ENCODE assay signal across 18 cellular contexts in the genomic region with DNA sequence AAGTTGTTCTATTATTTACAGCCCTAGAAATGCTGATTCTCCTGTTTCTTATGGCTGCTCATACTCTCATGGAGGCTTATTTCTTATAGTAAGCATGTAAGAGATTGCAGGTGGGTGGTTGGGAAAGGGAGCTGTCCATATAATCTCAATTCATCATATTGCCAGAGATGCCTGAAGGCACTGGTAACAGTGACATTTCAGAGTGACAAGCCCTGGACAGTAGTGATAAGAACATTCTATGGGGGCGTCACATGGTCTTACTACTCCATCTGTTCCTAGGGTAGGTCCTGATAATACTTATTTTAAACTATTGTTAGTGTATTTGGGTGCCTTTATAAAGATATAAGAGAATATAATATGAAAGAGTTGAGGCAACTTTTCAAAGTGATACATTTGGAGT.
A peak's percentile ranks its signal among the peaks of the same experiment; 100 is the strongest.
DNase-seq lines count a peak whose midpoint lies in the region; ATAC-seq and TF ChIP-seq lines count a peak whose summit lies in the region.
"Had no signal": no experiment of that assay in that cellular context is flagged by ENCODE, and none has a peak within 500 bp of the region (broad histone marks: within the 10 kb centered on the region; RNA-seq: fewer than 3 reads in every experiment).

No MANE protein-coding gene starts in this region.

- TF ChIP-seq CTCF in transverse colon (IDR thresholded peaks at IDR 0.05): no peak

- H3K27me3 ChIP-seq in transverse colon: no peaks in the 10 kb centered on the region
- H3K27me3 ChIP-seq: Peyer's patch, SJSA1 had no signal

- H3K27ac Mint-ChIP-seq in T-cell: peak overlapping the region; percentile 4 to 35
- H3K27ac Mint-ChIP-seq in activated naive CD4-positive, alpha-beta T cell treated with anti-CD3 and anti-CD28 coated beads for 36 hours: no peak overlapping the region
- H3K27ac Mint-ChIP-seq: IgD-negative memory B cell had no signal

- no peaks in the 10 kb centered on the region for H3K27me3 Mint-ChIP-seq in T-cell
- no peaks in the 10 kb centered on the region for H3K27me3 Mint-ChIP-seq in activated naive CD4-positive, alpha-beta T cell treated with anti-CD3 and anti-CD28 coated beads for 36 hours (ENCODE audit: low read depth)
- H3K27me3 Mint-ChIP-seq: IgD-negative memory B cell had no signal

- peaks cover 0 to 7% (median 0%) of the 10 kb centered on the region in 3 donors for H3K9me3 Mint-ChIP-seq in T-cell
- H3K9me3 Mint-ChIP-seq in activated naive CD4-positive, alpha-beta T cell treated with anti-CD3 and anti-CD28 coated beads for 36 hours: no peaks in the 10 kb centered on the region
- H3K9me3 Mint-ChIP-seq: IgD-negative memory B cell had no signal

- in situ Hi-C loops in transverse colon (cut with MboI; ENCODE audit: low pct_ligation_motif_present in 1 of 4, low pct_unique_long_range_greater_than_20kb in 1 of 4, low sequenced_read_pairs in 3 of 4): no loop called here

- no peaks in the 10 kb centered on the region for H3K36me3 ChIP-seq in transverse colon
- H3K36me3 ChIP-seq: Peyer's patch, SJSA1 had no signal

- no peak overlapping the region for H3K4me3 Mint-ChIP-seq in T-cell
- H3K4me3 Mint-ChIP-seq in activated naive CD4-positive, alpha-beta T cell treated with anti-CD3 and anti-CD28 coated beads for 36 hours: no peak overlapping the region
- H3K4me3 Mint-ChIP-seq: IgD-negative memory B cell had no signal

- WGBS in transverse colon (ENCODE audit: low coverage in 1 of 2), 2 donors: 0 to 82% methylated on average over 1 of the region's 1 CpG

- no peak for TF ChIP-seq EP300 in transverse colon (IDR thresholded peaks at IDR 0.05; ENCODE audit: low read depth)

- intact Hi-C loops in transverse colon (cut with DNase I; ENCODE audit: low total_unique reads): no loop called here
- intact Hi-C loops in activated naive CD4-positive, alpha-beta T cell treated with anti-CD3 and anti-CD28 coated beads for 36 hours (cut with micrococcal nuclease): no loop called here

- H3K9me3 ChIP-seq in transverse colon: no peaks in the 10 kb centered on the region
- H3K9me3 ChIP-seq: Peyer's patch, SJSA1 had no signal

- CTCF ChIA-PET in T-cell (lab: Charles Lee): no interaction called here
- CTCF ChIA-PET in activated naive CD4-positive, alpha-beta T cell treated with anti-CD3 and anti-CD28 coated beads for 36 hours (lab: Charles Lee): no interaction called here

- H3K27ac ChIP-seq in transverse colon: no peak overlapping the region
- H3K27ac ChIP-seq: C4-2B, Peyer's patch, SJSA1 had no signal

- POLR2A ChIA-PET in T-cell (lab: Charles Lee): no interaction called here

- no peak overlapping the region for H3K4me3 ChIP-seq in transverse colon
- H3K4me3 ChIP-seq: Peyer's patch, SJSA1 had no signal

- H3K4me1 Mint-ChIP-seq in T-cell: peaks cover 49 to 51% (median 50%) of the 10 kb centered on the region in 3 donors
- H3K4me1 Mint-ChIP-seq in activated naive CD4-positive, alpha-beta T cell treated with anti-CD3 and anti-CD28 coated beads for 36 hours (ENCODE audit: low read depth): peaks cover 22% of the 10 kb centered on the region

- no peak for TF ChIP-seq POLR2A in transverse colon (IDR thresholded peaks at IDR 0.05)

- ATAC-seq in GM19395 (IDR thresholded peaks at IDR 0.05; ENCODE audit: unreplicated experiment) (peak; percentile 21), HG03354 (IDR thresholded peaks at IDR 0.05; ENCODE audit: poor library complexity, severe bottlenecking, unreplicated experiment) (peak; percentile 26), T-cell (replicated peaks in 1 of 4) (no peak), GM18498 (IDR thresholded peaks at IDR 0.05; ENCODE audit: unreplicated experiment) (no peak)

- DNase-seq in T-cell (no peak), transverse colon (no peak), NOMO-1 (lab: John Stamatoyannopoulos, UW; ENCODE audit: unreplicated experiment in 2 of 2) (no peak)
- no peak for DNase-seq in activated naive CD4-positive, alpha-beta T cell treated with anti-CD3 and anti-CD28 coated beads for 36 hours
- DNase-seq: ACHN, DMS79 treated with DMSO at 0.1 percent for 48 hours, MM.1S, NCI-H1092 treated with DMSO at 0.1 percent for 48 hours, NCI-H2171 treated with DMSO at 0.1 percent for 48 hours, NCI-H82, Peyer's patch, SW 1271 had no signal

- H3K36me3 Mint-ChIP-seq in T-cell: no peaks in the 10 kb centered on the region
- no peaks in the 10 kb centered on the region for H3K36me3 Mint-ChIP-seq in activated naive CD4-positive, alpha-beta T cell treated with anti-CD3 and anti-CD28 coated beads for 36 hours (ENCODE audit: low read depth)
- H3K36me3 Mint-ChIP-seq: IgD-negative memory B cell had no signal

- H3K4me1 ChIP-seq in transverse colon: no peaks in the 10 kb centered on the region
- H3K4me1 ChIP-seq: Peyer's patch, SJSA1 had no signal

Comparison
In these comparisons a context has a peak if more than half of its experiments do, and no peak if none do; other contexts are left out.
1. ATAC-seq: peak in GM19395 (single experiment) and HG03354 (single experiment); none in T-cell (0 of 4) and GM18498 (single experiment).